In the genomic region with DNA sequence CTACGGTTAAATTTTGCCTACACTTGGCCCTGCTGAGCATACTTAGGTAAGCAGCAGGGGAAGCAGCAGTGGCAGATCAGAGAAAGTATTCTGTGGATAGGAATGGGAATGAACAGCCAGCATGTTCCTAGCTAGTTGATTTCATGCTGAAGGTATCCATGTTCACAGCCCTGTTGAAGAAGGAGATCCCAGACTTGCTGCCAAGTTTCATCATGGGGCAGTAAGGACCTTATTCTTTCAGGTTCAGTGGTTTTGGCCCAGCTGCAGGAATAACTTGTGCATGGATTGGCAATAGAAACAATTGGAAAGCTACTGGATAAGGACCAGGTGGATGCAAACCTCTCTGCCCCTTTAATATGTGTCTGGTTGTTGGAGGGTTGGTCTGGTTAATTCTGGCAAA, we compare ENCODE assay signal across 18 cellular contexts.
A peak's percentile ranks its signal among the peaks of the same experiment; 100 is the strongest.
DNase-seq lines count a peak whose midpoint lies in the region; ATAC-seq and TF ChIP-seq lines count a peak whose summit lies in the region.
"Had no signal": no experiment of that assay in that cellular context is flagged by ENCODE, and none has a peak within 500 bp of the region (broad histone marks: within the 10 kb centered on the region; RNA-seq: fewer than 3 reads in every experiment).

No MANE protein-coding gene starts in this region.

- TF ChIP-seq CTCF in ascending aorta (IDR thresholded peaks at IDR 0.05), result no peak
- TF ChIP-seq CTCF in fibroblast of the aortic adventitia (IDR thresholded peaks at IDR 0.05; ENCODE audit: insufficient read depth, low read length), result no peak
- TF ChIP-seq CTCF in MM.1S (IDR thresholded peaks at IDR 0.05; ENCODE audit: low read length), result no peak
- no peak for TF ChIP-seq CTCF in ovary (IDR thresholded peaks at IDR 0.05)

- no peak for TF ChIP-seq EP300 in ovary (IDR thresholded peaks at IDR 0.05)

- no peak for TF ChIP-seq POLR2A in ovary (IDR thresholded peaks at IDR 0.05)

- H3K27ac ChIP-seq in ascending aorta (peak overlapping the region; percentile 64 to 83), MM.1S (ENCODE audit: low read length) (no peak overlapping the region), ovary (no peak overlapping the region)
- H3K27ac ChIP-seq: suprapubic skin had no signal

- H4K20me1 ChIP-seq in MM.1S (ENCODE audit: insufficient read depth, low read length), result no peaks in the 10 kb centered on the region

- H3F3A ChIP-seq in MM.1S (ENCODE audit: insufficient read depth, low read length), result no peaks in the 10 kb centered on the region

- H3K36me3 ChIP-seq in ascending aorta (no peaks in the 10 kb centered on the region), MM.1S (replicated peaks; ENCODE audit: insufficient read depth, low read length) (no peaks in the 10 kb centered on the region), ovary (no peaks in the 10 kb centered on the region)
- H3K36me3 ChIP-seq: suprapubic skin had no signal

- peak; percentile 4 for DNase-seq in HT-29 (ENCODE audit: low spot score)
- no peak for DNase-seq in ascending aorta (ENCODE audit: low spot score in 2 of 2)
- peak; percentile 86 for DNase-seq in fibroblast of the aortic adventitia (ENCODE audit: low read depth)
- peak; percentile 85 for DNase-seq in renal cortical epithelial cell (ENCODE audit: low read depth)
- DNase-seq in NCI-H128 (lab: John Stamatoyannopoulos, UW; ENCODE audit: unreplicated experiment), result no peak
- no peak for DNase-seq in MM.1S
- no peak for DNase-seq in ovary
- DNase-seq: activated effector memory CD4-positive, alpha-beta T cell treated with anti-CD3 and anti-CD28 coated beads, Interleukin-2, amount 50 U/mL, for 16 hours; CD4-positive, alpha-beta memory T cell; cerebellar nuclear complex; DMS79; effector memory CD4-positive, alpha-beta T cell; mesendoderm; NCI-H1417; nephron progenitor cell; SIG-M5 had no signal

- WGBS in ovary, 3 donors, result 94 to 100% (median 100%) methylated on average over 1 of the region's 1 CpG

- no peak overlapping the region for H2AFZ ChIP-seq in MM.1S (ENCODE audit: low read length)

- H3K9me2 ChIP-seq in MM.1S (replicated peaks; ENCODE audit: insufficient read depth, low read length), result no peaks in the 10 kb centered on the region

- no peak overlapping the region for H3K4me3 ChIP-seq in ascending aorta
- no peak overlapping the region for H3K4me3 ChIP-seq in fibroblast of the aortic adventitia (ENCODE audit: low read depth, low read length)
- H3K4me3 ChIP-seq in MM.1S (ENCODE audit: low read length), result no peak overlapping the region
- H3K4me3 ChIP-seq in ovary, result no peak overlapping the region
- H3K4me3 ChIP-seq: suprapubic skin had no signal

- H3K4me2 ChIP-seq in MM.1S (ENCODE audit: low read depth, low read length), result no peak overlapping the region

- intact Hi-C loops in ascending aorta (cut with DNase I), result loop anchor here (5.0 kb wide), 1 partner anchor 55 kb away; no protein-coding TSS in a partner anchor
- intact Hi-C loops in ovary (cut with DNase I), result no loop called here

- H3K4me1 ChIP-seq in ascending aorta, result peaks cover 2 to 23% of the 10 kb centered on the region in 2 donors
- no peaks in the 10 kb centered on the region for H3K4me1 ChIP-seq in MM.1S (ENCODE audit: low read length)
- H3K4me1 ChIP-seq in ovary (ENCODE audit: insufficient read depth), result peaks cover 9% of the 10 kb centered on the region

- H3K27me3 ChIP-seq in ascending aorta, result no peaks in the 10 kb centered on the region
- H3K27me3 ChIP-seq in MM.1S (replicated peaks; ENCODE audit: insufficient read depth, low read length), result no peaks in the 10 kb centered on the region
- no peaks in the 10 kb centered on the region for H3K27me3 ChIP-seq in ovary
- H3K27me3 ChIP-seq: suprapubic skin had no signal

- H3K9ac ChIP-seq in MM.1S (ENCODE audit: low read length), result no peak overlapping the region

- H3K9me3 ChIP-seq in ascending aorta (peaks cover 18 to 21% of the 10 kb centered on the region in 2 donors), MM.1S (replicated peaks; ENCODE audit: insufficient read depth, low read length) (no peaks in the 10 kb centered on the region), ovary (no peaks in the 10 kb centered on the region)

- no peak for ATAC-seq in GM21619 (IDR thresholded peaks at IDR 0.05; ENCODE audit: unreplicated experiment)

- no peaks in the 10 kb centered on the region for H3K79me2 ChIP-seq in MM.1S (ENCODE audit: low read length)

Comparison
In these comparisons a context has a peak if more than half of its experiments do, and no peak if none do; other contexts are left out.
1. DNase-seq: peak in HT-29 (single experiment), fibroblast of the aortic adventitia (single experiment) and renal cortical epithelial cell (single experiment); none in ascending aorta (0 of 2), NCI-H128 (single experiment), MM.1S (single experiment) and ovary (0 of 5).
2. H3K27ac ChIP-seq: peak in ascending aorta (2 of 2); none in MM.1S (single experiment) and ovary (0 of 2).